ENCODE assay signal across 8 cellular contexts in genomic region chr16:68086336-68086821, GRCh38. TPM values are rescaled to one million over a fixed set of nuclear protein-coding genes. Genes with fewer than 3 reads are reported as not detected.
A peak's percentile ranks its signal among the peaks of the same experiment; 100 is the strongest.
DNase-seq lines count a peak whose midpoint lies in the region; ATAC-seq lines count a peak whose summit lies in the region.

No MANE protein-coding gene starts in this region.

- intact Hi-C loops in activated naive CD4-positive, alpha-beta T cell treated with anti-CD3 and anti-CD28 coated beads for 36 hours (cut with micrococcal nuclease), result loop anchor here (1.0 to 10.0 kb wide), 6 partner anchors 8 to 842 kb away; partner anchors contain the start of genes CDH3, FHOD1 and SLC9A5
- intact Hi-C loops in aorta (cut with DNase I), result loop anchor here in 1 of 2 donors (10.0 kb wide), 1 partner anchor 148 kb away; the partner anchor contains the start of gene ESRP2

- H3K27me3 ChIP-seq in aorta (ENCODE audit: control insufficient read depth in 1 of 2, insufficient read depth in 2 of 2, low read length in 1 of 2), result no peaks in the 10 kb centered on the region

- peaks cover under 1% of the 10 kb centered on the region for H3K36me3 Mint-ChIP-seq in activated naive CD4-positive, alpha-beta T cell treated with anti-CD3 and anti-CD28 coated beads for 36 hours (ENCODE audit: low read depth)

- H3K9me3 Mint-ChIP-seq in activated naive CD4-positive, alpha-beta T cell treated with anti-CD3 and anti-CD28 coated beads for 36 hours, result no peaks in the 10 kb centered on the region

- peak overlapping the region; percentile 93 for H3K27ac Mint-ChIP-seq in activated naive CD4-positive, alpha-beta T cell treated with anti-CD3 and anti-CD28 coated beads for 36 hours

- CTCF ChIA-PET in activated naive CD4-positive, alpha-beta T cell treated with anti-CD3 and anti-CD28 coated beads for 36 hours (lab: Charles Lee), result interaction anchor here (0.7 to 2.6 kb wide), 3 partner anchors 142 to 145 kb away, joined by 3 to 11 read pairs (median 6); no protein-coding TSS in a partner anchor

- peak overlapping the region; percentile 88 for H3K4me3 ChIP-seq in mesodermal cell (ENCODE audit: extremely low read depth, insufficient read depth, low read length, poor library complexity, severe bottlenecking)
- peak overlapping the region; percentile 78 to 81 for H3K4me3 ChIP-seq in aorta (ENCODE audit: low read length in 2 of 2)

- H3K27me3 Mint-ChIP-seq in activated naive CD4-positive, alpha-beta T cell treated with anti-CD3 and anti-CD28 coated beads for 36 hours (ENCODE audit: low read depth), result no peaks in the 10 kb centered on the region

- no peak for DNase-seq in activated naive CD4-positive, alpha-beta T cell treated with anti-CD3 and anti-CD28 coated beads for 36 hours
- DNase-seq in activated naive CD4-positive, alpha-beta T cell treated with anti-CD3 and anti-CD28 coated beads, Interleukin-2, amount 50 U/mL, for 16 hours, result no peak
- DNase-seq in NCI-H82 treated with DMSO at 0.1 percent for 48 hours (lab: John Stamatoyannopoulos, UW; ENCODE audit: unreplicated experiment) (peak; percentile 31), cerebellum (ENCODE audit: low spot score) (peak; percentile 33), aorta (no peak)

- peak overlapping the region; percentile 88 for H3K27ac ChIP-seq in mesodermal cell (ENCODE audit: low read depth, low read length, severe bottlenecking)
- no peak overlapping the region for H3K27ac ChIP-seq in aorta (ENCODE audit: low read depth in 1 of 2, low read length in 2 of 2)

- 0% methylated on average over 2 of the region's 6 CpGs; no CpG with 5 or more reads in 1 of the 2 experiments for WGBS in mesodermal cell (ENCODE audit: insufficient coverage in 2 of 2), 2 experiments
- 0% methylated on average over 6 of the region's 6 CpGs for WGBS in aorta, 2 donors

- ATAC-seq in aorta (ENCODE audit: low FRiP score) (no peak), HG03159 (IDR thresholded peaks at IDR 0.05; ENCODE audit: unreplicated experiment) (no peak), GM18909 (IDR thresholded peaks at IDR 0.05; ENCODE audit: poor library complexity, unreplicated experiment) (no peak)

- H3K9me3 ChIP-seq in mesodermal cell (ENCODE audit: control insufficient read depth, low read length) (no peaks in the 10 kb centered on the region), aorta (ENCODE audit: control insufficient read depth, low read length) (no peaks in the 10 kb centered on the region)

- H3K4me1 Mint-ChIP-seq in activated naive CD4-positive, alpha-beta T cell treated with anti-CD3 and anti-CD28 coated beads for 36 hours (ENCODE audit: low read depth), result peaks cover 62% of the 10 kb centered on the region

- peak overlapping the region; percentile 81 for H3K4me3 Mint-ChIP-seq in activated naive CD4-positive, alpha-beta T cell treated with anti-CD3 and anti-CD28 coated beads for 36 hours

- peaks cover 13% of the 10 kb centered on the region for H3K4me1 ChIP-seq in mesodermal cell (ENCODE audit: control insufficient read depth, insufficient read depth, low read length, poor library complexity, severe bottlenecking)
- H3K4me1 ChIP-seq in aorta (ENCODE audit: control insufficient read depth in 1 of 2, insufficient read depth in 2 of 2, low read length in 2 of 2), result peaks cover 0 to 1% of the 10 kb centered on the region in 2 donors

- H3K36me3 ChIP-seq in mesodermal cell (ENCODE audit: control insufficient read depth, insufficient read depth, low read length) (no peaks in the 10 kb centered on the region), aorta (ENCODE audit: control insufficient read depth in 1 of 2, insufficient read depth in 2 of 2, low read length in 1 of 2) (no peaks in the 10 kb centered on the region)

RNA-seq across cellular contexts. Expression of gene NFATC3, which starts 1.2 kb away (rescaled TPM):
- total RNA-seq in activated naive CD4-positive, alpha-beta T cell treated with anti-CD3 and anti-CD28 coated beads for 36 hours, result 10 to 100 TPM; 49.1 to 50.3 TPM
- total RNA-seq in cerebellum, result 21.1 TPM
- polyA plus RNA-seq in mesodermal cell (2013, experiment 1 of 2), result 19.3 TPM
- 20.2 TPM for polyA plus RNA-seq in mesodermal cell (2013, experiment 2 of 2)
- 10 to 100 TPM; 38.1 to 48.4 TPM for total RNA-seq in aorta
- polyA plus RNA-seq in aorta, result 10 to 100 TPM; 10.3 to 10.4 TPM

Comparison
In these comparisons a context has a peak if more than half of its experiments do, and no peak if none do; other contexts are left out.
1. DNase-seq: peak in NCI-H82 treated with DMSO at 0.1 percent for 48 hours (single experiment) and cerebellum (single experiment); none in activated naive CD4-positive, alpha-beta T cell treated with anti-CD3 and anti-CD28 coated beads for 36 hours (single experiment), activated naive CD4-positive, alpha-beta T cell treated with anti-CD3 and anti-CD28 coated beads, Interleukin-2, amount 50 U/mL, for 16 hours (single experiment) and aorta (0 of 2).